ENCODE assay signal across 10 cellular contexts in genomic region chr18:49178736-49179135, GRCh38.
DNase-seq lines count a peak whose midpoint lies in the region; ATAC-seq and TF ChIP-seq lines count a peak whose summit lies in the region.
"Had no signal": no experiment of that assay in that cellular context is flagged by ENCODE, and none has a peak within 500 bp of the region (broad histone marks: within the 10 kb centered on the region; RNA-seq: fewer than 3 reads in every experiment).

No MANE protein-coding gene starts in this region.

- H3K27me3 ChIP-seq in heart left ventricle (no peaks in the 10 kb centered on the region), RWPE2 (ENCODE audit: insufficient read depth, poor library complexity, severe bottlenecking) (no peaks in the 10 kb centered on the region), left ventricle myocardium inferior (ENCODE audit: low read depth) (no peaks in the 10 kb centered on the region), upper lobe of left lung (no peaks in the 10 kb centered on the region)

- ATAC-seq in heart left ventricle (no peak), RWPE2 (ENCODE audit: low read depth) (no peak), upper lobe of left lung (ENCODE audit: low FRiP score in 2 of 2) (peak in 1 of 2 donors; percentile 45), GM21576 (IDR thresholded peaks at IDR 0.05; ENCODE audit: unreplicated experiment) (no peak)

- H3K27ac ChIP-seq in heart left ventricle (no peak overlapping the region), RWPE2 (ENCODE audit: poor library complexity, severe bottlenecking) (no peak overlapping the region), left ventricle myocardium inferior (replicated peaks) (no peak overlapping the region), upper lobe of left lung (peak overlapping the region in 1 of 4 donors; percentile 5)

- intact Hi-C loops in heart left ventricle (cut with DNase I) (loop anchor here (1.0 to 10.0 kb wide), 8 partner anchors 224 to 504 kb away; partner anchors contain the start of gene SMAD7 (in 3 of the 10)), cardiac septum (cut with DNase I) (loop anchor here (2.0 to 10.0 kb wide), 3 partner anchors 224 to 504 kb away; partner anchors contain the start of gene SMAD7), left ventricle myocardium inferior (cut with micrococcal nuclease) (no loop called here)

- TF ChIP-seq CTCF in heart left ventricle (IDR thresholded peaks at IDR 0.05) (peak; percentile 18 to 65 (median 54)), RWPE2 (IDR thresholded peaks at IDR 0.05; ENCODE audit: poor library complexity, severe bottlenecking) (peak; percentile 80), left ventricle myocardium inferior (IDR thresholded peaks at IDR 0.05; ENCODE audit: borderline replicate concordance) (peak; percentile 62), upper lobe of left lung (IDR thresholded peaks at IDR 0.05) (peak in 5 of 6 experiments; percentile 19 to 61 (median 51))

- DNase-seq in heart left ventricle (peak in 1 of 5 donors; percentile 27), cardiac septum (ENCODE audit: low spot score) (no peak), RWPE2 (ENCODE audit: low spot score) (no peak), left ventricle myocardium inferior (no peak), upper lobe of left lung (no peak), T1000 (lab: John Stamatoyannopoulos, UW) (no peak), NCI-H774 (lab: John Stamatoyannopoulos, UW) (no peak)
- DNase-seq: activated B cell treated with CpG ODN at 0.5 μM for 24 hours, naive B cell had no signal

- H3K36me3 ChIP-seq in heart left ventricle (no peaks in the 10 kb centered on the region), RWPE2 (ENCODE audit: low read depth) (no peaks in the 10 kb centered on the region), left ventricle myocardium inferior (no peaks in the 10 kb centered on the region), upper lobe of left lung (no peaks in the 10 kb centered on the region)

- TF ChIP-seq POLR2A in heart left ventricle (IDR thresholded peaks at IDR 0.05) = no peak
- TF ChIP-seq POLR2A in upper lobe of left lung (IDR thresholded peaks at IDR 0.05) = no peak

- H3K4me1 ChIP-seq in heart left ventricle (peaks cover 0 to 27% (median 0%) of the 10 kb centered on the region in 12 donors), RWPE2 (ENCODE audit: insufficient read depth, poor library complexity, severe bottlenecking) (peaks cover 6% of the 10 kb centered on the region), left ventricle myocardium inferior (peaks cover 25% of the 10 kb centered on the region), upper lobe of left lung (peaks cover 0 to 19% (median 13%) of the 10 kb centered on the region in 4 donors)

- H3K4me3 ChIP-seq in heart left ventricle (no peak overlapping the region), RWPE2 (ENCODE audit: severe bottlenecking) (no peak overlapping the region), left ventricle myocardium inferior (no peak overlapping the region), upper lobe of left lung (no peak overlapping the region)

- no peak for TF ChIP-seq EP300 in upper lobe of left lung (IDR thresholded peaks at IDR 0.05)

- H3K9me3 ChIP-seq in heart left ventricle (no peaks in the 10 kb centered on the region), RWPE2 (ENCODE audit: severe bottlenecking) (no peaks in the 10 kb centered on the region), left ventricle myocardium inferior (replicated peaks) (no peaks in the 10 kb centered on the region), upper lobe of left lung (no peaks in the 10 kb centered on the region)

- WGBS in heart left ventricle, 4 donors = 60 to 75% (median 64%) methylated on average over 3 of the region's 3 CpGs
- WGBS in upper lobe of left lung, 2 donors = 55 to 57% methylated on average over 3 of the region's 3 CpGs
